ENCODE assay signal across 1 cellular context in genomic region chr19:39470724-39471339, GRCh38.
A peak's percentile ranks its signal among the peaks of the same experiment; 100 is the strongest.
TF ChIP-seq lines count a peak whose summit lies in the region.

No MANE protein-coding gene starts in this region.

TF ChIP-seq in K562, 482 proteins besides CTCF, POLR2A, EP300 and RAD21:
- peak; percentile 12 for TF ChIP-seq ZFP36 (IDR thresholded peaks at IDR 0.05; ENCODE audit: low read depth, low read length, partially characterized antibody)
- TF ChIP-seq CEBPB (tag; IDR thresholded peaks at IDR 0.05), result peak; percentile 61; the same call in 1 of the 2 replicates
- no peak for TF ChIP-seq SMARCE1 (IDR thresholded peaks at IDR 0.05)
- TF ChIP-seq, protein P1, sequence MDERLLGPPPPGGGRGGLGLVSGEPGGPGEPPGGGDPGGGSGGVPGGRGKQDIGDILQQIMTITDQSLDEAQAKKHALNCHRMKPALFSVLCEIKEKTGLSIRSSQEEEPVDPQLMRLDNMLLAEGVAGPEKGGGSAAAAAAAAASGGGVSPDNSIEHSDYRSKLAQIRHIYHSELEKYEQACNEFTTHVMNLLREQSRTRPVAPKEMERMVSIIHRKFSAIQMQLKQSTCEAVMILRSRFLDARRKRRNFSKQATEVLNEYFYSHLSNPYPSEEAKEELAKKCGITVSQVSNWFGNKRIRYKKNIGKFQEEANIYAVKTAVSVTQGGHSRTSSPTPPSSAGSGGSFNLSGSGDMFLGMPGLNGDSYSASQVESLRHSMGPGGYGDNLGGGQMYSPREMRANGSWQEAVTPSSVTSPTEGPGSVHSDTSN (CRISPR knock-in tag; IDR thresholded peaks at IDR 0.05; ENCODE audit: low read depth), result no peak
- TF ChIP-seq, protein P1 (tag; conservative IDR thresholded peaks at IDR 0.05; ENCODE audit: low read depth), result peak; percentile 43; the same call in 1 of the 2 replicates
TF ChIP-seq in K562: peak in this region for 3.
